ENCODE assay signal across 10 cellular contexts in genomic region chr7:151247016-151247580, GRCh38. TPM values are rescaled to one million over a fixed set of nuclear protein-coding genes. Genes with fewer than 3 reads are reported as not detected.
DNase-seq lines count a peak whose midpoint lies in the region; ATAC-seq and TF ChIP-seq lines count a peak whose summit lies in the region.
"Had no signal": no experiment of that assay in that cellular context is flagged by ENCODE, and none has a peak within 500 bp of the region (broad histone marks: within the 10 kb centered on the region; RNA-seq: fewer than 3 reads in every experiment).

No MANE protein-coding gene starts in this region.

- peaks cover 29% of the 10 kb centered on the region for H3K4me1 ChIP-seq in endodermal cell (ENCODE audit: control insufficient read depth, insufficient read depth, low read length)
- H3K4me1 ChIP-seq in aorta (ENCODE audit: control insufficient read depth in 1 of 2, insufficient read depth in 2 of 2, low read length in 2 of 2) = no peaks in the 10 kb centered on the region

- no peaks in the 10 kb centered on the region for H3K9me3 ChIP-seq in endodermal cell (ENCODE audit: control insufficient read depth, low read length)
- no peaks in the 10 kb centered on the region for H3K9me3 ChIP-seq in aorta (ENCODE audit: control insufficient read depth, low read length)

- H3K36me3 ChIP-seq in endodermal cell (ENCODE audit: control insufficient read depth, insufficient read depth, low read length) (peaks cover 10% of the 10 kb centered on the region), aorta (ENCODE audit: control insufficient read depth in 1 of 2, insufficient read depth in 2 of 2, low read length in 1 of 2) (no peaks in the 10 kb centered on the region)

- no peak overlapping the region for H3K27ac Mint-ChIP-seq in endodermal cell
- H3K27ac Mint-ChIP-seq in natural killer cell treated with Interleukin-12 subunit alpha and Interleukin-12 subunit beta and Interleukin-15 and Interleukin-18, amount 100 ng/mL, for 72 hours = no peak overlapping the region
- H3K27ac Mint-ChIP-seq in stimulated activated memory B cell treated with anti-CD40 and anti-IgM and Interleukin-4, amounts not matched to agents 10 μg/mL and 1 μg/mL and 100 μg/mL, for 72 hours = no peak overlapping the region
- H3K27ac Mint-ChIP-seq: activated naive CD4-positive, alpha-beta T cell treated with anti-CD3 and anti-CD28 coated beads, Interleukin-2, amount 50 U/mL, for 24 hours had no signal

- DNase-seq in Right ventricle myocardium superior = no peak
- no peak for DNase-seq in left cardiac atrium
- DNase-seq in endodermal cell = peak; percentile 70
- DNase-seq in natural killer cell treated with Interleukin-12 subunit alpha and Interleukin-12 subunit beta and Interleukin-15 and Interleukin-18, amount 100 ng/mL, for 72 hours (ENCODE audit: low spot score) = no peak
- peak in 1 of 2 donors; percentile 42 for DNase-seq in aorta
- DNase-seq in lower leg skin (ENCODE audit: low spot score in 2 of 2) = no peak
- DNase-seq: NCI-H1436 had no signal

- H3K4me1 Mint-ChIP-seq in endodermal cell = peaks cover 47% of the 10 kb centered on the region
- H3K4me1 Mint-ChIP-seq in natural killer cell treated with Interleukin-12 subunit alpha and Interleukin-12 subunit beta and Interleukin-15 and Interleukin-18, amount 100 ng/mL, for 72 hours (ENCODE audit: low read depth in 2 of 2) = peaks cover 34 to 35% of the 10 kb centered on the region in 2 donors
- H3K4me1 Mint-ChIP-seq in stimulated activated memory B cell treated with anti-CD40 and anti-IgM and Interleukin-4, amounts not matched to agents 10 μg/mL and 1 μg/mL and 100 μg/mL, for 72 hours = peaks cover 62% of the 10 kb centered on the region

- H3K4me3 ChIP-seq in endodermal cell (ENCODE audit: low read length) = peak overlapping the region; percentile 77
- peak overlapping the region in 1 of 2 donors; percentile 7 for H3K4me3 ChIP-seq in aorta (ENCODE audit: low read length in 2 of 2)
- H3K4me3 ChIP-seq in lower leg skin (ENCODE audit: low read depth, poor library complexity, severe bottlenecking) = no peak overlapping the region

- peaks cover 6% of the 10 kb centered on the region for H3K36me3 Mint-ChIP-seq in endodermal cell (ENCODE audit: low read depth)
- H3K36me3 Mint-ChIP-seq in natural killer cell treated with Interleukin-12 subunit alpha and Interleukin-12 subunit beta and Interleukin-15 and Interleukin-18, amount 100 ng/mL, for 72 hours = no peaks in the 10 kb centered on the region
- H3K36me3 Mint-ChIP-seq in stimulated activated memory B cell treated with anti-CD40 and anti-IgM and Interleukin-4, amounts not matched to agents 10 μg/mL and 1 μg/mL and 100 μg/mL, for 72 hours = no peaks in the 10 kb centered on the region
- H3K36me3 Mint-ChIP-seq: activated naive CD4-positive, alpha-beta T cell treated with anti-CD3 and anti-CD28 coated beads, Interleukin-2, amount 50 U/mL, for 24 hours had no signal

- H3K4me3 Mint-ChIP-seq in endodermal cell = peak overlapping the region; percentile 74
- H3K4me3 Mint-ChIP-seq in natural killer cell treated with Interleukin-12 subunit alpha and Interleukin-12 subunit beta and Interleukin-15 and Interleukin-18, amount 100 ng/mL, for 72 hours = peak overlapping the region; percentile 90
- no peak overlapping the region for H3K4me3 Mint-ChIP-seq in stimulated activated memory B cell treated with anti-CD40 and anti-IgM and Interleukin-4, amounts not matched to agents 10 μg/mL and 1 μg/mL and 100 μg/mL, for 72 hours

- intact Hi-C loops in Right ventricle myocardium superior (cut with DNase I) = loop anchor here (5.0 to 10.0 kb wide), 2 partner anchors 55 to 122 kb away; no protein-coding TSS in a partner anchor
- intact Hi-C loops in left cardiac atrium (cut with DNase I) = loop anchor here (5.0 kb wide), 1 partner anchor 55 kb away; no protein-coding TSS in a partner anchor
- intact Hi-C loops in aorta (cut with DNase I) = loop anchor here in 1 of 2 donors (5.0 to 10.0 kb wide), 2 partner anchors 165 to 508 kb away; partner anchors contain the start of genes FASTK and TMUB1
- intact Hi-C loops in lower leg skin (cut with DNase I; ENCODE audit: low total_unique reads) = no loop called here

- H3K27ac ChIP-seq in endodermal cell (ENCODE audit: low read depth, low read length) = no peak overlapping the region
- peak overlapping the region; percentile 58 to 73 for H3K27ac ChIP-seq in aorta (ENCODE audit: low read depth in 1 of 2, low read length in 2 of 2)

- H3K27me3 ChIP-seq in endodermal cell (ENCODE audit: control insufficient read depth, insufficient read depth, low read length, poor library complexity, severe bottlenecking) (no peaks in the 10 kb centered on the region), aorta (ENCODE audit: control insufficient read depth in 1 of 2, insufficient read depth in 2 of 2, low read length in 1 of 2) (no peaks in the 10 kb centered on the region)

- no peak overlapping the region for H3K9ac ChIP-seq in endodermal cell (ENCODE audit: extremely low read depth, low read length, poor library complexity, severe bottlenecking)

- TF ChIP-seq POLR2A in lower leg skin (IDR thresholded peaks at IDR 0.05) = no peak

- 66 to 75% methylated on average over 2 to 3 of the region's 3 CpGs for WGBS in endodermal cell (ENCODE audit: insufficient coverage in 1 of 2, insufficient read length in 1 of 2), 2 experiments
- WGBS in aorta, 2 donors = 11 to 15% methylated on average over 3 of the region's 3 CpGs
- 52 to 59% methylated on average over 3 of the region's 3 CpGs for WGBS in lower leg skin, 2 donors

- H3K9me3 Mint-ChIP-seq in endodermal cell = no peaks in the 10 kb centered on the region
- H3K9me3 Mint-ChIP-seq in natural killer cell treated with Interleukin-12 subunit alpha and Interleukin-12 subunit beta and Interleukin-15 and Interleukin-18, amount 100 ng/mL, for 72 hours = no peaks in the 10 kb centered on the region
- H3K9me3 Mint-ChIP-seq in stimulated activated memory B cell treated with anti-CD40 and anti-IgM and Interleukin-4, amounts not matched to agents 10 μg/mL and 1 μg/mL and 100 μg/mL, for 72 hours = no peaks in the 10 kb centered on the region
- H3K9me3 Mint-ChIP-seq: activated naive CD4-positive, alpha-beta T cell treated with anti-CD3 and anti-CD28 coated beads, Interleukin-2, amount 50 U/mL, for 24 hours had no signal

- no peak for TF ChIP-seq CTCF in endodermal cell (conservative IDR thresholded peaks at IDR 0.05)
- no peak for TF ChIP-seq CTCF in lower leg skin (IDR thresholded peaks at IDR 0.05)

- H3K27me3 Mint-ChIP-seq in endodermal cell (ENCODE audit: insufficient read depth) = peaks cover 31% of the 10 kb centered on the region
- peaks cover 22 to 32% of the 10 kb centered on the region in 2 donors for H3K27me3 Mint-ChIP-seq in natural killer cell treated with Interleukin-12 subunit alpha and Interleukin-12 subunit beta and Interleukin-15 and Interleukin-18, amount 100 ng/mL, for 72 hours
- peaks cover 77% of the 10 kb centered on the region for H3K27me3 Mint-ChIP-seq in stimulated activated memory B cell treated with anti-CD40 and anti-IgM and Interleukin-4, amounts not matched to agents 10 μg/mL and 1 μg/mL and 100 μg/mL, for 72 hours

- peak; percentile 3 for ATAC-seq in Right ventricle myocardium superior (ENCODE audit: poor library complexity)
- ATAC-seq in left cardiac atrium = no peak
- no peak for ATAC-seq in natural killer cell treated with Interleukin-12 subunit alpha and Interleukin-12 subunit beta and Interleukin-15 and Interleukin-18, amount 100 ng/mL, for 72 hours
- no peak for ATAC-seq in aorta (ENCODE audit: low FRiP score)
- ATAC-seq in GM21367 (IDR thresholded peaks at IDR 0.05; ENCODE audit: unreplicated experiment) = no peak
- ATAC-seq in stimulated activated memory B cell treated with anti-CD40 and anti-IgM and Interleukin-4, amounts not matched to agents 10 μg/mL and 1 μg/mL and 100 μg/mL, for 72 hours = no peak

RNA-seq across cellular contexts. Expression of gene SMARCD3, which starts 1.4 kb away (rescaled TPM):
- total RNA-seq in Right ventricle myocardium superior (131 TPM), left cardiac atrium (100 to 1,000 TPM in 1 of 2 donors, 10 to 100 TPM in 1; 95.5 to 107 TPM), endodermal cell (10 to 100 TPM; 40.0 to 43.5 TPM), aorta (10 to 100 TPM; 52.4 to 84.4 TPM), lower leg skin (10 to 100 TPM in 3 of 4 donors, 1 to 10 TPM in 1; 4.8 to 19.8 (median 13.5) TPM)
- 46.1 TPM for polyA plus RNA-seq in endodermal cell (2013, experiment 1 of 2)
- polyA plus RNA-seq in endodermal cell (2013, experiment 2 of 2) = 41.7 TPM
- total RNA-seq in natural killer cell treated with Interleukin-12 subunit alpha and Interleukin-12 subunit beta and Interleukin-15 and Interleukin-18, amount 100 ng/mL, for 72 hours = 1 to 10 TPM in 1 of 2 donors, under 1 TPM in 1; 0.93 to 1.2 TPM
- 100 to 1,000 TPM in 1 of 2 donors, 10 to 100 TPM in 1; 48.5 to 182 TPM for polyA plus RNA-seq in aorta

RNA-seq across cellular contexts. Expression of gene CHPF2, which starts 14.8 kb away (rescaled TPM):
- 10.5 TPM for total RNA-seq in Right ventricle myocardium superior
- 10 to 100 TPM; 15.0 to 34.5 TPM for total RNA-seq in left cardiac atrium
- total RNA-seq in endodermal cell = 10 to 100 TPM; 31.9 to 35.6 TPM
- 23.1 TPM for polyA plus RNA-seq in endodermal cell (2013, experiment 1 of 2)
- 19.4 TPM for polyA plus RNA-seq in endodermal cell (2013, experiment 2 of 2)
- 10 to 100 TPM; 54.6 to 67.6 TPM for total RNA-seq in natural killer cell treated with Interleukin-12 subunit alpha and Interleukin-12 subunit beta and Interleukin-15 and Interleukin-18, amount 100 ng/mL, for 72 hours
- 10 to 100 TPM; 49.1 to 51.6 TPM for total RNA-seq in aorta
- polyA plus RNA-seq in aorta = 10 to 100 TPM in 1 of 2 donors, 1 to 10 TPM in 1; 7.8 to 53.5 TPM
- 10 to 100 TPM; 15.4 to 32.2 (median 26.7) TPM for total RNA-seq in lower leg skin

RNA-seq across cellular contexts. Expression of gene ABCF2, which starts 20.1 kb away (rescaled TPM):
- 23.9 TPM for total RNA-seq in Right ventricle myocardium superior
- 10 to 100 TPM; 21.4 to 33.6 TPM for total RNA-seq in left cardiac atrium
- 10 to 100 TPM; 43.3 to 48.9 TPM for total RNA-seq in endodermal cell
- polyA plus RNA-seq in endodermal cell (2013, experiment 1 of 2) = 43.5 TPM
- 37.8 TPM for polyA plus RNA-seq in endodermal cell (2013, experiment 2 of 2)
- total RNA-seq in natural killer cell treated with Interleukin-12 subunit alpha and Interleukin-12 subunit beta and Interleukin-15 and Interleukin-18, amount 100 ng/mL, for 72 hours = 100 to 1,000 TPM in 1 of 2 donors, 10 to 100 TPM in 1; 68.4 to 118 TPM
- 10 to 100 TPM; 15.8 to 25.8 TPM for total RNA-seq in aorta
- polyA plus RNA-seq in aorta = 10 to 100 TPM; 14.3 to 15.9 TPM
- total RNA-seq in lower leg skin = 100 to 1,000 TPM in 1 of 4 donors, 10 to 100 TPM in 3; 16.4 to 267 (median 29.1) TPM

RNA-seq across cellular contexts. Expression of gene H2BK1, which starts 36.8 kb away (rescaled TPM):
- not detected for total RNA-seq in Right ventricle myocardium superior
- not detected for total RNA-seq in left cardiac atrium
- total RNA-seq in endodermal cell = not detected
- polyA plus RNA-seq in endodermal cell (2013, experiment 1 of 2) = not detected
- polyA plus RNA-seq in endodermal cell (2013, experiment 2 of 2) = not detected
- not detected for total RNA-seq in natural killer cell treated with Interleukin-12 subunit alpha and Interleukin-12 subunit beta and Interleukin-15 and Interleukin-18, amount 100 ng/mL, for 72 hours
- total RNA-seq in aorta = 1 to 10 TPM in 1 of 2 donors, not detected in 1; 2.2 TPM
- not detected for polyA plus RNA-seq in aorta
- total RNA-seq in lower leg skin = not detected
